ENCODE assay signal across 16 cellular contexts in the genomic region with DNA sequence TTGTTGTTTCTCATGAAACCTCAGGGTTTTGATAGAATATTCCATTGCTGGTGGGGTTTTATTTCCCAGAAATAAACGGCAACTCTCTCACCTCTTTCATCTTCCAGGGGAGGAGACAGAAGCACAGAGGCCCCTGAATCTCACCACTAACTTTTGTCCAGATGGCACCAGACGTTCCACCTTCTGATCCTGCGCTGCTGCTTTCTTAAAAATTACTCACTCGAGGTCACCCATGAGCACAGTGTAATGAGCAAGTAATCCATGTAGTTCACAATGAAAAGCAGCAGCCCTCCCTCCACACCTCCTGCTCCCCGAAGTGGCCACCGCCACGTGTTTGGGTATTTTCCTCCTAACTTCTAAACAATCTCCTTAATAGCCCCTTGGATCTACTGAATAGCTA. TPM values are rescaled to one million over a fixed set of nuclear protein-coding genes. Genes with fewer than 3 reads are reported as not detected.
DNase-seq lines count a peak whose midpoint lies in the region; TF ChIP-seq lines count a peak whose summit lies in the region.
"Had no signal": no experiment of that assay in that cellular context is flagged by ENCODE, and none has a peak within 500 bp of the region (broad histone marks: within the 10 kb centered on the region; RNA-seq: fewer than 3 reads in every experiment).

No MANE protein-coding gene starts in this region.

- H3K9me3 ChIP-seq in neural cell (ENCODE audit: low read length) (no peaks in the 10 kb centered on the region), thyroid gland (no peaks in the 10 kb centered on the region)

- H4K20me1 ChIP-seq in neural cell (ENCODE audit: insufficient read depth) = no peaks in the 10 kb centered on the region
- H4K20me1 ChIP-seq: BLaER1 treated with 17β-estradiol and CSF1 and Interleukin-3, amounts not matched to agents 10 nM and 100 nM had no signal

- no peak overlapping the region for H3K4me2 ChIP-seq in neural cell (ENCODE audit: low read length)

- no peak overlapping the region for H3K4me3 ChIP-seq in neural cell (ENCODE audit: low read length)
- no peak overlapping the region for H3K4me3 ChIP-seq in thyroid gland (replicated peaks in 1 of 3)
- H3K4me3 ChIP-seq: BLaER1 treated with 17β-estradiol and CSF1 and Interleukin-3, amounts not matched to agents 10 nM and 100 nM had no signal

- 70 to 83% methylated on average over 7 of the region's 7 CpGs for WGBS in thyroid gland, 2 donors

- TF ChIP-seq RAD21 in neural cell (conservative IDR thresholded peaks at IDR 0.05) = no peak

- H3K27ac ChIP-seq in neural cell (ENCODE audit: low read length) (peak overlapping the region; percentile 70), thyroid gland (no peak overlapping the region)
- H3K27ac ChIP-seq: BLaER1 treated with 17β-estradiol and CSF1 and Interleukin-3, amounts not matched to agents 10 nM and 100 nM had no signal

- H3K9ac ChIP-seq in neural cell (ENCODE audit: low read length) = peak overlapping the region; percentile 37
- H3K9ac ChIP-seq: BLaER1 treated with 17β-estradiol and CSF1 and Interleukin-3, amounts not matched to agents 10 nM and 100 nM had no signal

- no peaks in the 10 kb centered on the region for H3K4me1 ChIP-seq in thyroid gland

- no peaks in the 10 kb centered on the region for H3K4me1 Mint-ChIP-seq in activated CD4-positive, alpha-beta T cell treated with anti-CD3 and anti-CD28 coated beads, Interleukin-2, amount 10 ng/mL, durations not matched to agents 24 days and 14 days
- H3K4me1 Mint-ChIP-seq in activated T-helper 2 cell treated with anti-CD3 and anti-CD28 coated beads, Interferon-gamma antibody, Interleukin-2, Interleukin-4, amounts not matched to agents 10 μg/mL and 5 μg/mL and 100 μg/mL, durations not matched to agents 14 hours and 24 hours and 36 hours (ENCODE audit: low read depth) = peaks cover 3% of the 10 kb centered on the region
- H3K4me1 Mint-ChIP-seq: B cell had no signal

- H3K9me2 ChIP-seq in neural cell (ENCODE audit: insufficient read depth, low read length) = no peaks in the 10 kb centered on the region

- no peaks in the 10 kb centered on the region for H3F3A ChIP-seq in neural cell (ENCODE audit: insufficient read depth, low read length, poor library complexity, severe bottlenecking)

- no peak overlapping the region for H3K4me3 Mint-ChIP-seq in activated CD4-positive, alpha-beta T cell treated with anti-CD3 and anti-CD28 coated beads, Interleukin-2, amount 10 ng/mL, durations not matched to agents 24 days and 14 days
- H3K4me3 Mint-ChIP-seq in activated T-helper 2 cell treated with anti-CD3 and anti-CD28 coated beads, Interferon-gamma antibody, Interleukin-2, Interleukin-4, amounts not matched to agents 10 μg/mL and 5 μg/mL and 100 μg/mL, durations not matched to agents 14 hours and 24 hours and 36 hours (ENCODE audit: low read depth) = no peak overlapping the region
- H3K4me3 Mint-ChIP-seq: B cell; CD8-positive, alpha-beta T cell; H9 had no signal

- TF ChIP-seq CTCF in neural cell (IDR thresholded peaks at IDR 0.05; ENCODE audit: poor library complexity, severe bottlenecking) (no peak), thyroid gland (IDR thresholded peaks at IDR 0.05) (no peak)

- no peaks in the 10 kb centered on the region for H3K79me2 ChIP-seq in neural cell (replicated peaks; ENCODE audit: insufficient read depth, low read length)

- H3K9me3 Mint-ChIP-seq in activated CD4-positive, alpha-beta T cell treated with anti-CD3 and anti-CD28 coated beads, Interleukin-2, amount 10 ng/mL, durations not matched to agents 24 days and 14 days = no peaks in the 10 kb centered on the region
- no peaks in the 10 kb centered on the region for H3K9me3 Mint-ChIP-seq in activated T-helper 2 cell treated with anti-CD3 and anti-CD28 coated beads, Interferon-gamma antibody, Interleukin-2, Interleukin-4, amounts not matched to agents 10 μg/mL and 5 μg/mL and 100 μg/mL, durations not matched to agents 14 hours and 24 hours and 36 hours
- H3K9me3 Mint-ChIP-seq: CD8-positive, alpha-beta T cell had no signal

- DNase-seq in activated CD4-positive, alpha-beta T cell treated with anti-CD3 and anti-CD28 coated beads, Interleukin-2, amount 10 ng/mL, durations not matched to agents 24 days and 14 days = peak; percentile 25
- DNase-seq in activated CD4-positive, alpha-beta T cell treated with anti-CD3 and anti-CD28 coated beads, Interleukin-2, amount 50 U/mL, for 4 hours = no peak
- DNase-seq in HCEC 1CT (peak; percentile 2), GM19238 (ENCODE audit: insufficient read length, low spot score) (no peak), NCI-H1417 treated with DMSO at 0.1 percent for 48 hours (lab: John Stamatoyannopoulos, UW) (no peak), thyroid gland (no peak)
- DNase-seq in activated T-helper 2 cell treated with anti-CD3 and anti-CD28 coated beads, Interferon-gamma antibody, Interleukin-2, Interleukin-4, amounts not matched to agents 10 μg/mL and 5 μg/mL and 100 μg/mL, durations not matched to agents 14 hours and 24 hours and 36 hours (ENCODE audit: low spot score) = peak; percentile 3
- DNase-seq: 8988T; Calu3; CD8-positive, alpha-beta T cell; H9 had no signal

- no peak overlapping the region for H3K27ac Mint-ChIP-seq in activated CD4-positive, alpha-beta T cell treated with anti-CD3 and anti-CD28 coated beads, Interleukin-2, amount 10 ng/mL, durations not matched to agents 24 days and 14 days
- H3K27ac Mint-ChIP-seq in activated T-helper 2 cell treated with anti-CD3 and anti-CD28 coated beads, Interferon-gamma antibody, Interleukin-2, Interleukin-4, amounts not matched to agents 10 μg/mL and 5 μg/mL and 100 μg/mL, durations not matched to agents 14 hours and 24 hours and 36 hours = no peak overlapping the region
- H3K27ac Mint-ChIP-seq: B cell, H9 had no signal

- TF ChIP-seq POLR2A in thyroid gland (IDR thresholded peaks at IDR 0.05) = no peak

- H3K27me3 Mint-ChIP-seq in activated CD4-positive, alpha-beta T cell treated with anti-CD3 and anti-CD28 coated beads, Interleukin-2, amount 10 ng/mL, durations not matched to agents 24 days and 14 days = peaks cover 6% of the 10 kb centered on the region
- peaks cover 4% of the 10 kb centered on the region for H3K27me3 Mint-ChIP-seq in activated T-helper 2 cell treated with anti-CD3 and anti-CD28 coated beads, Interferon-gamma antibody, Interleukin-2, Interleukin-4, amounts not matched to agents 10 μg/mL and 5 μg/mL and 100 μg/mL, durations not matched to agents 14 hours and 24 hours and 36 hours (ENCODE audit: low read depth)

- intact Hi-C loops in activated CD4-positive, alpha-beta T cell treated with anti-CD3 and anti-CD28 coated beads, Interleukin-2, amount 10 ng/mL, durations not matched to agents 24 days and 14 days (cut with micrococcal nuclease) = no loop called here
- intact Hi-C loops in activated T-helper 2 cell treated with anti-CD3 and anti-CD28 coated beads, Interferon-gamma antibody, Interleukin-2, Interleukin-4, amounts not matched to agents 10 μg/mL and 5 μg/mL and 100 μg/mL, durations not matched to agents 14 hours and 24 hours and 36 hours (cut with micrococcal nuclease) = no loop called here
- intact Hi-C loops in thyroid gland (cut with DNase I) = no loop called here

- H3K36me3 ChIP-seq in neural cell (ENCODE audit: insufficient read depth, low read length) = no peaks in the 10 kb centered on the region
- no peaks in the 10 kb centered on the region for H3K36me3 ChIP-seq in thyroid gland
- H3K36me3 ChIP-seq: BLaER1 treated with 17β-estradiol and CSF1 and Interleukin-3, amounts not matched to agents 10 nM and 100 nM had no signal

- H3K36me3 Mint-ChIP-seq in activated CD4-positive, alpha-beta T cell treated with anti-CD3 and anti-CD28 coated beads, Interleukin-2, amount 10 ng/mL, durations not matched to agents 24 days and 14 days (ENCODE audit: low read depth) = no peaks in the 10 kb centered on the region
- no peaks in the 10 kb centered on the region for H3K36me3 Mint-ChIP-seq in activated T-helper 2 cell treated with anti-CD3 and anti-CD28 coated beads, Interferon-gamma antibody, Interleukin-2, Interleukin-4, amounts not matched to agents 10 μg/mL and 5 μg/mL and 100 μg/mL, durations not matched to agents 14 hours and 24 hours and 36 hours (ENCODE audit: low read depth)
- H3K36me3 Mint-ChIP-seq: CD8-positive, alpha-beta T cell had no signal

- H3K27me3 ChIP-seq in neural cell (ENCODE audit: insufficient read depth, low read depth, low read length) = no peaks in the 10 kb centered on the region
- no peaks in the 10 kb centered on the region for H3K27me3 ChIP-seq in thyroid gland
- H3K27me3 ChIP-seq: BLaER1 treated with 17β-estradiol and CSF1 and Interleukin-3, amounts not matched to agents 10 nM and 100 nM had no signal

- H2AFZ ChIP-seq in neural cell (ENCODE audit: low read depth, low read length) = no peak overlapping the region

- no peak for TF ChIP-seq EP300 in neural cell (conservative IDR thresholded peaks at IDR 0.05; ENCODE audit: poor library complexity, severe bottlenecking)

TF ChIP-seq in neural cell, 6 proteins besides CTCF, POLR2A, EP300 and RAD21 (continues in another document):
- TF ChIP-seq SMC3 (conservative IDR thresholded peaks at IDR 0.05; ENCODE audit: poor library complexity) (no peak), MXI1 (conservative IDR thresholded peaks at IDR 0.05; ENCODE audit: poor library complexity, severe bottlenecking) (no peak), EZH2 (IDR thresholded peaks at IDR 0.05; ENCODE audit: borderline replicate concordance, insufficient read depth, low read length, poor library complexity, severe bottlenecking) (no peak), TAF1 (IDR thresholded peaks at IDR 0.05; ENCODE audit: low read depth) (no peak)

RNA-seq across cellular contexts. Expression of a gene that starts 51.3 kb away (rescaled TPM):
- 0.50 and 0.51 TPM in 2 replicates for total RNA-seq in activated CD4-positive, alpha-beta T cell treated with anti-CD3 and anti-CD28 coated beads, Interleukin-2, amount 10 ng/mL, durations not matched to agents 24 days and 14 days
- 0.46 and 0.51 TPM in 2 replicates for total RNA-seq in activated T-helper 2 cell treated with anti-CD3 and anti-CD28 coated beads, Interferon-gamma antibody, Interleukin-2, Interleukin-4, amounts not matched to agents 10 μg/mL and 5 μg/mL and 100 μg/mL, durations not matched to agents 14 hours and 24 hours and 36 hours
- not detected in 2 replicates for polyA plus RNA-seq in neural cell
- 1.5 TPM in 1 of 2 replicates, not detected in the other for polyA minus RNA-seq in neural cell
- not detected for total RNA-seq in thyroid gland
- total RNA-seq: Calu3, H1, HT-29 had no signal

Comparison
In these comparisons a context has a peak if more than half of its experiments do, and no peak if none do; other contexts are left out.
1. DNase-seq: peak in activated CD4-positive, alpha-beta T cell treated with anti-CD3 and anti-CD28 coated beads, Interleukin-2, amount 10 ng/mL, durations not matched to agents 24 days and 14 days (single experiment), HCEC 1CT (single experiment) and activated T-helper 2 cell treated with anti-CD3 and anti-CD28 coated beads, Interferon-gamma antibody, Interleukin-2, Interleukin-4, amounts not matched to agents 10 μg/mL and 5 μg/mL and 100 μg/mL, durations not matched to agents 14 hours and 24 hours and 36 hours (single experiment); none in activated CD4-positive, alpha-beta T cell treated with anti-CD3 and anti-CD28 coated beads, Interleukin-2, amount 50 U/mL, for 4 hours (0 of 2), GM19238 (single experiment), NCI-H1417 treated with DMSO at 0.1 percent for 48 hours (single experiment) and thyroid gland (0 of 2).